ENCODE assay signal across 25 cellular contexts in the genomic region with DNA sequence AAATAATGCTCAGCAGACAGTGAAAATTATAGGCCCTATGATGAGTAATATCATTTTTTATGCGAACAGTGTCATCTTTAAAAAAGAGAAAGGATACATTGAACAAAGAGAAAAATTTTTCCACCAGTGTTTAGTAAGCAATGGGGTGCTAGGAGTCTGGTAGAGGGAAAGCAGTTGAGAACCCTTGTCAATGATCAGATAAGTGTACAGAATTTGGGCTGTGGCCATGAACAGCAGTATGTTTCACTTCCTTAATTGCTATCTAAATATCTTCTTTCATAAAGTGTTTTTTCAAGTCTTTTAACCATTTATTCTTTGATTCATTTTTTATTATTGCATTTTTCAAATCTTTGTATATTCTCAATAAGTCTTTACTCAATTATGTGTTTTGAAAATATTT.
"Had no signal": no experiment of that assay in that cellular context is flagged by ENCODE, and none has a peak within 500 bp of the region (broad histone marks: within the 10 kb centered on the region; RNA-seq: fewer than 3 reads in every experiment).

No MANE protein-coding gene starts in this region.

- H3K9ac ChIP-seq: neural progenitor cell had no signal

- H3K27ac ChIP-seq: colonic mucosa, esophagus muscularis mucosa, foreskin keratinocyte, gastroesophageal sphincter, heart left ventricle, hepatocyte, left lung, neural progenitor cell, prostate gland, right atrium auricular region, testis, tibial artery had no signal

- FAIRE-seq: endothelial cell of umbilical vein, islet of Langerhans had no signal

- H2AFZ ChIP-seq: hepatocyte, neural progenitor cell had no signal

- H3K79me2 ChIP-seq: hepatocyte had no signal

- H3K27me3 ChIP-seq: colonic mucosa, esophagus muscularis mucosa, foreskin keratinocyte, gastroesophageal sphincter, heart left ventricle, hepatocyte, left lung, neural progenitor cell, right atrium auricular region, testis, tibial artery had no signal

- H3K9me3 ChIP-seq: colonic mucosa, prostate gland, testis had no signal

- H3K36me3 ChIP-seq: colonic mucosa, esophagus muscularis mucosa, gastroesophageal sphincter, heart left ventricle, left lung, neural progenitor cell, prostate gland, right atrium auricular region, tibial artery had no signal

- H3K4me2 ChIP-seq: hepatocyte, neural progenitor cell had no signal

- H3K4me1 ChIP-seq: colonic mucosa, esophagus muscularis mucosa, foreskin keratinocyte, gastroesophageal sphincter, heart left ventricle, left lung, neural progenitor cell, prostate gland, right atrium auricular region, testis, tibial artery had no signal

- ATAC-seq: foreskin keratinocyte; gastroesophageal sphincter; heart left ventricle; left cardiac atrium; left lung; mucosa of descending colon; sciatic nerve; stimulated activated memory B cell treated with anti-CD40 and anti-IgM and Interleukin-4, amounts not matched to agents 10 μg/mL and 1 μg/mL and 100 μg/mL, for 72 hours; stimulated activated naive CD8-positive, alpha-beta T cell treated with anti-CD3 and anti-CD28 coated beads, Interleukin-15, Interleukin-2, amounts not matched to agents 100 U/mL and 50 U/mL, for 24 hours had no signal

- DNase-seq: colonic mucosa; effector memory CD4-positive, alpha-beta T cell; foreskin keratinocyte; heart left ventricle; left cardiac atrium; left lung; mesenchymal stem cell; mucosa of descending colon; naive B cell; stimulated activated CD4-positive, alpha-beta T cell treated with anti-CD3 and anti-CD28 coated beads, Interleukin-2, amount 100 ng/mL, for 24 hours; stimulated activated CD4-positive, alpha-beta T cell treated with anti-CD3 and anti-CD28 coated beads, Interleukin-4, amount 100 ng/mL, for 4 hours; stimulated activated naive CD8-positive, alpha-beta T cell treated with anti-CD3 and anti-CD28 coated beads, Interleukin-15, Interleukin-2, amounts not matched to agents 100 U/mL and 50 U/mL, for 24 hours; substantia nigra; testis; tibial artery had no signal

- H3K4me3 ChIP-seq: colonic mucosa, esophagus muscularis mucosa, gastroesophageal sphincter, heart left ventricle, hepatocyte, left lung, mucosa of descending colon, neural progenitor cell, prostate gland, right atrium auricular region, testis, tibial artery had no signal
